Comparison of ENCODE assay signal across 16 cellular contexts in genomic region chr9:93460689-93461413, GRCh38. TPM values are rescaled to one million over a fixed set of nuclear protein-coding genes. Genes with fewer than 3 reads are reported as not detected.
DNase-seq lines count a peak whose midpoint lies in the region; ATAC-seq lines count a peak whose summit lies in the region.
"Had no signal": no experiment of that assay in that cellular context is flagged by ENCODE, and none has a peak within 500 bp of the region (broad histone marks: within the 10 kb centered on the region; RNA-seq: fewer than 3 reads in every experiment).

No MANE protein-coding gene starts in this region.

- no peak for DNase-seq in activated T-cell treated with anti-CD3 and anti-CD28 coated beads, Interleukin-2, amount 50 U/mL, for 72 hours
- DNase-seq in activated T-cell treated with anti-CD3 and anti-CD28 coated beads, Interleukin-2, amount 50 U/mL, for 48 hours = no peak
- DNase-seq in trophoblast cell = no peak
- DNase-seq in amniotic stem cell (lab: John Stamatoyannopoulos, UW) = no peak
- DNase-seq in germinal center (ENCODE audit: low spot score) = no peak
- no peak for DNase-seq in NCI-H524 treated with DMSO at 0.1 percent for 48 hours (lab: John Stamatoyannopoulos, UW)
- DNase-seq: ACHN; activated T-cell treated with anti-CD3 and anti-CD28 coated beads, Interleukin-2, amount 50 U/mL, for 4 hours; dermis blood vessel endothelial cell; Karpas-422; Peyer's patch; stimulated activated CD4-positive, alpha-beta T cell treated with anti-CD3 and anti-CD28 coated beads, Interleukin-12 subunit alpha, Interleukin-12 subunit beta, amount 100 ng/mL, for 4 hours; testis had no signal

- no peaks in the 10 kb centered on the region for H3K27me3 ChIP-seq in trophoblast cell (ENCODE audit: insufficient read depth, low read length)
- H3K27me3 ChIP-seq: Peyer's patch, testis had no signal

- no peak overlapping the region for H3K23ac ChIP-seq in trophoblast cell (ENCODE audit: low read length)

- H3K4me1 Mint-ChIP-seq in activated T-cell treated with anti-CD3 and anti-CD28 coated beads, Interleukin-2, amount 50 U/mL, for 72 hours (ENCODE audit: low read depth) = peaks cover 91% of the 10 kb centered on the region
- peaks cover 90% of the 10 kb centered on the region for H3K4me1 Mint-ChIP-seq in activated naive CD8-positive, alpha-beta T cell (ENCODE audit: low read depth)

- peaks cover 0 to 2% of the 10 kb centered on the region in 2 experiments for H3K4me1 ChIP-seq in trophoblast cell (ENCODE audit: control insufficient read depth in 1 of 2, insufficient read depth in 2 of 2, low read length in 2 of 2)
- H3K4me1 ChIP-seq: testis had no signal

- peak overlapping the region; percentile 80 for H3K27ac Mint-ChIP-seq in activated T-cell treated with anti-CD3 and anti-CD28 coated beads, Interleukin-2, amount 50 U/mL, for 72 hours
- peak overlapping the region; percentile 50 for H3K27ac Mint-ChIP-seq in activated naive CD8-positive, alpha-beta T cell
- H3K27ac Mint-ChIP-seq: progenitor cell of endocrine pancreas had no signal

- H3K4me2 ChIP-seq in trophoblast cell (ENCODE audit: low read length) = no peak overlapping the region

- no peak overlapping the region for H3K9ac ChIP-seq in trophoblast cell (ENCODE audit: low read length)

- no peaks in the 10 kb centered on the region for H3K9me3 ChIP-seq in KOPT-K1 (ENCODE audit: insufficient read depth, low read length, poor library complexity, severe bottlenecking)
- no peaks in the 10 kb centered on the region for H3K9me3 ChIP-seq in trophoblast cell (ENCODE audit: insufficient read depth, low read depth, low read length)
- H3K9me3 ChIP-seq: Peyer's patch, testis had no signal

- peak overlapping the region in 1 of 2 donors; percentile 58 for H3K4me3 Mint-ChIP-seq in activated T-cell treated with anti-CD3 and anti-CD28 coated beads, Interleukin-2, amount 50 U/mL, for 72 hours
- peak overlapping the region; percentile 35 for H3K4me3 Mint-ChIP-seq in activated naive CD8-positive, alpha-beta T cell
- H3K4me3 Mint-ChIP-seq: activated T-cell treated with anti-CD3 and anti-CD28 coated beads, Interleukin-2, amount 50 U/mL, for 4 hours had no signal

- H3K79me1 ChIP-seq in trophoblast cell (ENCODE audit: low read length) = no peaks in the 10 kb centered on the region

- no peak overlapping the region for H2BK5ac ChIP-seq in trophoblast cell (ENCODE audit: low read depth, low read length, poor library complexity)

- no peak overlapping the region for H2BK120ac ChIP-seq in trophoblast cell (ENCODE audit: insufficient read depth, low read length, poor library complexity)

- WGBS in trophoblast cell (ENCODE audit: extremely low coverage, insufficient coverage, insufficient read length) = no CpG with 5 or more reads among the region's 3 CpGs

- H3K27ac ChIP-seq in KOPT-K1 (ENCODE audit: low read depth, low read length, poor library complexity, severe bottlenecking) = peak overlapping the region; percentile 88
- no peak overlapping the region for H3K27ac ChIP-seq in trophoblast cell (ENCODE audit: low read depth, low read length)
- H3K27ac ChIP-seq: Peyer's patch, testis had no signal

- peaks cover 4% of the 10 kb centered on the region for H3K79me2 ChIP-seq in trophoblast cell (ENCODE audit: control insufficient read depth, insufficient read depth, low read length, poor library complexity)

- no peak overlapping the region for H3K14ac ChIP-seq in trophoblast cell (ENCODE audit: low read length)

- H3K27me3 Mint-ChIP-seq in activated T-cell treated with anti-CD3 and anti-CD28 coated beads, Interleukin-2, amount 50 U/mL, for 72 hours (ENCODE audit: low read depth) = no peaks in the 10 kb centered on the region
- H3K27me3 Mint-ChIP-seq in activated naive CD8-positive, alpha-beta T cell = no peaks in the 10 kb centered on the region
- H3K27me3 Mint-ChIP-seq: progenitor cell of endocrine pancreas had no signal

- H3K18ac ChIP-seq in trophoblast cell (ENCODE audit: low read length) = no peak overlapping the region

- no peak overlapping the region for H3K4me3 ChIP-seq in trophoblast cell (ENCODE audit: low read depth, low read length)
- H3K4me3 ChIP-seq: Peyer's patch, testis had no signal

- ATAC-seq in activated T-cell treated with anti-CD3 and anti-CD28 coated beads, Interleukin-2, amount 50 U/mL, for 72 hours (replicated peaks in 1 of 2) = no peak
- ATAC-seq: activated T-cell treated with anti-CD3 and anti-CD28 coated beads, Interleukin-2, amount 50 U/mL, for 4 hours had no signal

- peaks cover 5% of the 10 kb centered on the region; the same call in 1 of the 2 replicates for H3K36me3 ChIP-seq in KOPT-K1 (ENCODE audit: insufficient read depth, low read length)
- H3K36me3 ChIP-seq in trophoblast cell (ENCODE audit: control insufficient read depth in 1 of 2, insufficient read depth in 2 of 2, low read length in 2 of 2) = no peaks in the 10 kb centered on the region
- H3K36me3 ChIP-seq: Peyer's patch had no signal

- no peak overlapping the region for H2AK5ac ChIP-seq in trophoblast cell (ENCODE audit: low read length)

- peaks cover 6 to 12% of the 10 kb centered on the region in 2 donors for H3K36me3 Mint-ChIP-seq in activated T-cell treated with anti-CD3 and anti-CD28 coated beads, Interleukin-2, amount 50 U/mL, for 72 hours (ENCODE audit: insufficient read depth in 2 of 2)
- H3K36me3 Mint-ChIP-seq in activated naive CD8-positive, alpha-beta T cell = peaks cover 16% of the 10 kb centered on the region

- no peak overlapping the region for H4K8ac ChIP-seq in trophoblast cell (ENCODE audit: low read depth, low read length)

- H2AFZ ChIP-seq in trophoblast cell (ENCODE audit: insufficient read depth, low read length, poor library complexity) = no peak overlapping the region

- H4K12ac ChIP-seq in trophoblast cell (ENCODE audit: low read depth, low read length) = no peak overlapping the region

- peaks cover 0 to 3% of the 10 kb centered on the region in 2 donors for H3K9me3 Mint-ChIP-seq in activated T-cell treated with anti-CD3 and anti-CD28 coated beads, Interleukin-2, amount 50 U/mL, for 72 hours
- no peaks in the 10 kb centered on the region for H3K9me3 Mint-ChIP-seq in activated naive CD8-positive, alpha-beta T cell (ENCODE audit: low read depth)
- H3K9me3 Mint-ChIP-seq: activated T-cell treated with anti-CD3 and anti-CD28 coated beads, Interleukin-2, amount 50 U/mL, for 4 hours had no signal

- H3K4ac ChIP-seq in trophoblast cell (ENCODE audit: low read depth, low read length) = peak overlapping the region; percentile 55

- H4K91ac ChIP-seq in trophoblast cell (ENCODE audit: low read depth, low read length) = no peak overlapping the region

- no peak overlapping the region for H2BK12ac ChIP-seq in trophoblast cell (ENCODE audit: low read length)

RNA-seq across cellular contexts. Expression of gene FAM120AOS, which starts 7.5 kb away (rescaled TPM):
- 10 to 100 TPM; 34.8 to 36.7 TPM for total RNA-seq in activated T-cell treated with anti-CD3 and anti-CD28 coated beads, Interleukin-2, amount 50 U/mL, for 72 hours
- polyA plus RNA-seq in trophoblast cell (2013) = 40.6 and 41.6 TPM in 2 replicates

RNA-seq across cellular contexts. Expression of gene FAM120A, which starts 9.4 kb away (rescaled TPM):
- 100 to 1,000 TPM; 127 to 135 TPM for total RNA-seq in activated T-cell treated with anti-CD3 and anti-CD28 coated beads, Interleukin-2, amount 50 U/mL, for 72 hours
- 74.8 and 75.7 TPM in 2 replicates for polyA plus RNA-seq in trophoblast cell (2013)
